In genomic region chr5:150561571-150562295, GRCh38 we compare ENCODE assay signal across 1 cellular context.
TF ChIP-seq lines count a peak whose summit lies in the region.

No MANE protein-coding gene starts in this region.

TF ChIP-seq in HepG2, 621 proteins besides CTCF, POLR2A, EP300 and RAD21 (continued from another document):
- TF ChIP-seq, protein P1, sequence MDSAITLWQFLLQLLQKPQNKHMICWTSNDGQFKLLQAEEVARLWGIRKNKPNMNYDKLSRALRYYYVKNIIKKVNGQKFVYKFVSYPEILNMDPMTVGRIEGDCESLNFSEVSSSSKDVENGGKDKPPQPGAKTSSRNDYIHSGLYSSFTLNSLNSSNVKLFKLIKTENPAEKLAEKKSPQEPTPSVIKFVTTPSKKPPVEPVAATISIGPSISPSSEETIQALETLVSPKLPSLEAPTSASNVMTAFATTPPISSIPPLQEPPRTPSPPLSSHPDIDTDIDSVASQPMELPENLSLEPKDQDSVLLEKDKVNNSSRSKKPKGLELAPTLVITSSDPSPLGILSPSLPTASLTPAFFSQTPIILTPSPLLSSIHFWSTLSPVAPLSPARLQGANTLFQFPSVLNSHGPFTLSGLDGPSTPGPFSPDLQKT (CRISPR knock-in tag; IDR thresholded peaks at IDR 0.05; ENCODE audit: borderline replicate concordance): no peak
- no peak for TF ChIP-seq ZNF784 (CRISPR knock-in tag; IDR thresholded peaks at IDR 0.05; ENCODE audit: borderline replicate concordance)
- TF ChIP-seq, protein P2, sequence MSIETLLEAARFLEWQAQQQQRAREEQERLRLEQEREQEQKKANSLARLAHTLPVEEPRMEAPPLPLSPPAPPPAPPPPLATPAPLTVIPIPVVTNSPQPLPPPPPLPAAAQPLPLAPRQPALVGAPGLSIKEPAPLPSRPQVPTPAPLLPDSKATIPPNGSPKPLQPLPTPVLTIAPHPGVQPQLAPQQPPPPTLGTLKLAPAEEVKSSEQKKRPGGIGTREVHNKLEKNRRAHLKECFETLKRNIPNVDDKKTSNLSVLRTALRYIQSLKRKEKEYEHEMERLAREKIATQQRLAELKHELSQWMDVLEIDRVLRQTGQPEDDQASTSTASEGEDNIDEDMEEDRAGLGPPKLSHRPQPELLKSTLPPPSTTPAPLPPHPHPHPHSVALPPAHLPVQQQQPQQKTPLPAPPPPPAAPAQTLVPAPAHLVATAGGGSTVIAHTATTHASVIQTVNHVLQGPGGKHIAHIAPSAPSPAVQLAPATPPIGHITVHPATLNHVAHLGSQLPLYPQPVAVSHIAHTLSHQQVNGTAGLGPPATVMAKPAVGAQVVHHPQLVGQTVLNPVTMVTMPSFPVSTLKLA (IDR thresholded peaks at IDR 0.05): no peak
- TF ChIP-seq AFF4 (CRISPR knock-in tag; IDR thresholded peaks at IDR 0.05): no peak
- TF ChIP-seq CEBPB (IDR thresholded peaks at IDR 0.05; ENCODE audit: borderline replicate concordance, low read depth, low read length): no peak
- peak; percentile 41; the same call in 1 of the 2 replicates for TF ChIP-seq POLR2AphosphoS2 (IDR thresholded peaks at IDR 0.05; ENCODE audit: low read depth, low read length)
- TF ChIP-seq ZMYM3 (CRISPR knock-in tag; IDR thresholded peaks at IDR 0.05): peak; percentile 43; the same call in 1 of the 2 replicates
- no peak for TF ChIP-seq PAX8 (CRISPR knock-in tag; IDR thresholded peaks at IDR 0.05; ENCODE audit: borderline replicate concordance)
- peak; percentile 93 for TF ChIP-seq ZNF768 (CRISPR knock-in tag; IDR thresholded peaks at IDR 0.05)
- no peak for TF ChIP-seq JUNB (CRISPR knock-in tag; IDR thresholded peaks at IDR 0.05; ENCODE audit: borderline replicate concordance)
- TF ChIP-seq, protein P3, sequence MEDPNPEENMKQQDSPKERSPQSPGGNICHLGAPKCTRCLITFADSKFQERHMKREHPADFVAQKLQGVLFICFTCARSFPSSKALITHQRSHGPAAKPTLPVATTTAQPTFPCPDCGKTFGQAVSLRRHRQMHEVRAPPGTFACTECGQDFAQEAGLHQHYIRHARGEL (CRISPR knock-in tag; IDR thresholded peaks at IDR 0.05): no peak
